Comparison of ENCODE assay signal across 8 cellular contexts in genomic region chr10:103696411-103697145, GRCh38.
DNase-seq lines count a peak whose midpoint lies in the region; ATAC-seq lines count a peak whose summit lies in the region.

No MANE protein-coding gene starts in this region.

- H3K27ac ChIP-seq in iPS-20b (ENCODE audit: low read length), result no peak overlapping the region

- H3K36me3 ChIP-seq in iPS-20b (ENCODE audit: insufficient read depth, low read depth, low read length), result no peaks in the 10 kb centered on the region

- H3K4me1 Mint-ChIP-seq in T-helper 1 cell treated with Interleukin-12 subunit alpha and Interleukin-12 subunit beta and Interleukin-4 antibody, amounts not matched to agents 30 μg/mL and 1 μg/mL, for 36 hours (ENCODE audit: low read depth), result peaks cover 28% of the 10 kb centered on the region

- H3K4me3 Mint-ChIP-seq in T-helper 1 cell treated with Interleukin-12 subunit alpha and Interleukin-12 subunit beta and Interleukin-4 antibody, amounts not matched to agents 30 μg/mL and 1 μg/mL, for 36 hours, result peak overlapping the region; percentile 69

- no peaks in the 10 kb centered on the region for H3K27me3 Mint-ChIP-seq in T-helper 1 cell treated with Interleukin-12 subunit alpha and Interleukin-12 subunit beta and Interleukin-4 antibody, amounts not matched to agents 30 μg/mL and 1 μg/mL, for 36 hours (ENCODE audit: low read depth)

- H3K36me3 Mint-ChIP-seq in T-helper 1 cell treated with Interleukin-12 subunit alpha and Interleukin-12 subunit beta and Interleukin-4 antibody, amounts not matched to agents 30 μg/mL and 1 μg/mL, for 36 hours (ENCODE audit: low read depth), result no peaks in the 10 kb centered on the region

- H3K9ac ChIP-seq in iPS-20b (ENCODE audit: low read depth, low read length), result peak overlapping the region; percentile 24; the same call in 1 of the 2 replicates

- peaks cover 45% of the 10 kb centered on the region for H3K27me3 ChIP-seq in iPS-20b (ENCODE audit: insufficient read depth, low read length)

- no peak overlapping the region; the same call in 1 of the 2 replicates for H3K4me3 ChIP-seq in iPS-20b (ENCODE audit: low read length)

- no peaks in the 10 kb centered on the region; the same call in 1 of the 2 replicates for H3K9me3 ChIP-seq in iPS-20b (ENCODE audit: insufficient read depth, low read depth, low read length)

- peak overlapping the region; percentile 91 for H3K27ac Mint-ChIP-seq in T-helper 1 cell treated with Interleukin-12 subunit alpha and Interleukin-12 subunit beta and Interleukin-4 antibody, amounts not matched to agents 30 μg/mL and 1 μg/mL, for 36 hours

- DNase-seq in AG08395 (ENCODE audit: low spot score), result peak; percentile 98
- peak; percentile 56 for DNase-seq in amniotic stem cell (lab: John Stamatoyannopoulos, UW)
- DNase-seq in stimulated activated CD4-positive, alpha-beta T cell treated with anti-CD3 and anti-CD28 coated beads, Interleukin-4, amount 100 ng/mL, for 4 hours, result peak; percentile 60 to 81
- DNase-seq in NCI-H446 treated with DMSO at 0.1 percent for 48 hours (lab: John Stamatoyannopoulos, UW), result no peak

- H3K4me1 ChIP-seq in iPS-20b (ENCODE audit: insufficient read depth, low read length), result peaks cover 20% of the 10 kb centered on the region; the same call in 1 of the 2 replicates

- ATAC-seq in GM19023 (IDR thresholded peaks at IDR 0.05; ENCODE audit: unreplicated experiment), result peak; percentile 32
- ATAC-seq in HG03565 (IDR thresholded peaks at IDR 0.05; ENCODE audit: unreplicated experiment), result peak; percentile 33

- H3K9me3 Mint-ChIP-seq in T-helper 1 cell treated with Interleukin-12 subunit alpha and Interleukin-12 subunit beta and Interleukin-4 antibody, amounts not matched to agents 30 μg/mL and 1 μg/mL, for 36 hours, result no peaks in the 10 kb centered on the region
